21 cellular contexts compared by ENCODE assay signal in the genomic region with DNA sequence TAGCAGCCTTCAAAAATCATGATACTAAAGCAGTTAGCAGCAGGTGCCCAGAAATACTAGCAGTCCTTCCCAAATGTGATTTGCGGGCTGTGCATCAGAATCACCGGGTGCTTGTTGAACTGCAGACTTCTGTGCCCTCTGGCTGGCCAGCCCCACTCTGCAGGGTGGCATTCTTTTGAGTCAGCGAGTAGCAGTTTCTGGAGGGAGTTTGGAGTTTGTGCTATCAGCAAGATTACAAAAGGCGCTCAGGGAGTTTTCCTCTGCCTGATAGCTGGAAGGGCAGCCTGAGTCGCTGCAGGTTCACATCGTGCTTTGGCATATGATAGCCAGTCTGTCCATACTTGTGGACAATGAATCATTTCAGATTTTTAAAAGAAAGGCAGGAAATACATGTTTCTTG. TPM values are rescaled to one million over a fixed set of nuclear protein-coding genes. Genes with fewer than 3 reads are reported as not detected.
A peak's percentile ranks its signal among the peaks of the same experiment; 100 is the strongest.
DNase-seq lines count a peak whose midpoint lies in the region; ATAC-seq, FAIRE-seq and TF ChIP-seq lines count a peak whose summit lies in the region.
"Had no signal": no experiment of that assay in that cellular context is flagged by ENCODE, and none has a peak within 500 bp of the region (broad histone marks: within the 10 kb centered on the region; RNA-seq: fewer than 3 reads in every experiment).

No MANE protein-coding gene starts in this region.

- TF ChIP-seq POLR2A in endothelial cell of umbilical vein (IDR thresholded peaks at IDR 0.05; ENCODE audit: low read depth, low read length), result no peak

- H3K79me2 ChIP-seq in SK-N-SH (ENCODE audit: insufficient read depth) (no peaks in the 10 kb centered on the region), endothelial cell of umbilical vein (ENCODE audit: control insufficient read depth, insufficient read depth, low read length) (no peaks in the 10 kb centered on the region), osteoblast (ENCODE audit: insufficient read depth, low read length) (no peaks in the 10 kb centered on the region)

- no peak for TF ChIP-seq EP300 in SK-N-SH (IDR thresholded peaks at IDR 0.05; ENCODE audit: borderline replicate concordance in 1 of 2, low read depth in 1 of 2, low read length in 1 of 2)

- no peaks in the 10 kb centered on the region for H3K4me1 Mint-ChIP-seq in activated naive CD4-positive, alpha-beta T cell treated with anti-CD3 and anti-CD28 coated beads for 36 hours (ENCODE audit: low read depth)
- H3K4me1 Mint-ChIP-seq: memory B cell; stimulated activated naive B cell treated with anti-CD40 and anti-IgM and Interleukin-4, amounts not matched to agents 10 μg/mL and 1 μg/mL and 100 μg/mL, for 72 hours; T-cell had no signal

- peaks cover 0 to 24% of the 10 kb centered on the region in 2 experiments; a peak in 2 of 4 replicates for H3K4me1 ChIP-seq in SK-N-SH (ENCODE audit: control insufficient read depth in 1 of 2, insufficient read depth in 2 of 2, low read depth in 1 of 2, low read length in 1 of 2)
- H3K4me1 ChIP-seq in endothelial cell of umbilical vein (ENCODE audit: control insufficient read depth, extremely low read depth, insufficient read depth, low read length), result no peaks in the 10 kb centered on the region
- peaks cover 6% of the 10 kb centered on the region for H3K4me1 ChIP-seq in osteoblast (ENCODE audit: insufficient read depth, low read length)
- H3K4me1 ChIP-seq: upper lobe of right lung had no signal

- no peaks in the 10 kb centered on the region for H3K9me3 Mint-ChIP-seq in activated naive CD4-positive, alpha-beta T cell treated with anti-CD3 and anti-CD28 coated beads for 36 hours
- H3K9me3 Mint-ChIP-seq: CD4-positive, alpha-beta T cell; memory B cell; neural crest cell; stimulated activated naive B cell treated with anti-CD40 and anti-IgM and Interleukin-4, amounts not matched to agents 10 μg/mL and 1 μg/mL and 100 μg/mL, for 72 hours; T-cell had no signal

- CTCF ChIA-PET in SK-N-SH (lab: Yijun Ruan, JAX) (interaction anchor here (0.8 to 1.0 kb wide), 2 partner anchors 9 to 63 kb away, joined by 3 read pairs; no protein-coding TSS in a partner anchor), endothelial cell of umbilical vein (lab: Charles Lee) (interaction anchor here (1.8 kb wide), 1 partner anchor 62 kb away, joined by 5 read pairs; no protein-coding TSS in a partner anchor)
- CTCF ChIA-PET in activated naive CD4-positive, alpha-beta T cell treated with anti-CD3 and anti-CD28 coated beads for 36 hours (lab: Charles Lee), result no interaction called here

- no peak overlapping the region for H3K4me3 Mint-ChIP-seq in activated naive CD4-positive, alpha-beta T cell treated with anti-CD3 and anti-CD28 coated beads for 36 hours
- H3K4me3 Mint-ChIP-seq: CD4-positive, alpha-beta T cell; memory B cell; neural crest cell; stimulated activated naive B cell treated with anti-CD40 and anti-IgM and Interleukin-4, amounts not matched to agents 10 μg/mL and 1 μg/mL and 100 μg/mL, for 72 hours; T-cell had no signal

- peaks cover 17% of the 10 kb centered on the region for H3K27me3 Mint-ChIP-seq in activated naive CD4-positive, alpha-beta T cell treated with anti-CD3 and anti-CD28 coated beads for 36 hours (ENCODE audit: low read depth)

- H3K27me3 ChIP-seq in SK-N-SH (ENCODE audit: insufficient read depth), result no peaks in the 10 kb centered on the region
- no peaks in the 10 kb centered on the region for H3K27me3 ChIP-seq in endothelial cell of umbilical vein (ENCODE audit: control insufficient read depth in 2 of 2, insufficient read depth in 2 of 2, low read length in 2 of 2)
- H3K27me3 ChIP-seq in osteoblast (ENCODE audit: insufficient read depth, low read length), result no peaks in the 10 kb centered on the region
- H3K27me3 ChIP-seq: upper lobe of right lung had no signal

- H2AFZ ChIP-seq in SK-N-SH (ENCODE audit: low read depth), result no peak overlapping the region
- H2AFZ ChIP-seq in endothelial cell of umbilical vein (ENCODE audit: low read depth, low read length), result no peak overlapping the region
- no peak overlapping the region for H2AFZ ChIP-seq in osteoblast (ENCODE audit: low read length)

- POLR2A ChIA-PET in SK-N-SH (lab: Yijun Ruan, JAX), result no interaction called here
- POLR2A ChIA-PET in endothelial cell of umbilical vein (lab: Charles Lee), result no interaction called here

- 72% methylated on average over 4 of the region's 6 CpGs for WGBS in SK-N-SH (ENCODE audit: low lambda C conversion rate)

- in situ Hi-C loops in G401 (cut with HindIII; ENCODE audit: low sequenced_read_pairs), result no loop called here

- no TSS peak for BruUV-seq in endothelial cell of umbilical vein (replicated peaks; lab: Mats Ljungman, UMichigan)

- no peak overlapping the region for H3K27ac Mint-ChIP-seq in activated naive CD4-positive, alpha-beta T cell treated with anti-CD3 and anti-CD28 coated beads for 36 hours
- H3K27ac Mint-ChIP-seq: CD4-positive, alpha-beta T cell; memory B cell; stimulated activated naive B cell treated with anti-CD40 and anti-IgM and Interleukin-4, amounts not matched to agents 10 μg/mL and 1 μg/mL and 100 μg/mL, for 72 hours; T-cell had no signal

- dilution Hi-C loops in endothelial cell of umbilical vein (cut with MboI; ENCODE audit: extremely low pct_ligation_motif_present, low sequenced_read_pairs), result no loop called here

- no peaks in the 10 kb centered on the region for H4K20me1 ChIP-seq in SK-N-SH (ENCODE audit: insufficient read depth)
- H4K20me1 ChIP-seq in endothelial cell of umbilical vein (replicated peaks; ENCODE audit: control insufficient read depth, extremely low read depth, insufficient read depth, low read length), result no peaks in the 10 kb centered on the region
- H4K20me1 ChIP-seq in osteoblast (ENCODE audit: insufficient read depth, low read length), result no peaks in the 10 kb centered on the region

- no peak for TF ChIP-seq RAD21 in SK-N-SH (IDR thresholded peaks at IDR 0.05; ENCODE audit: low read length)

- H3K9ac ChIP-seq in SK-N-SH, result no peak overlapping the region
- H3K9ac ChIP-seq in endothelial cell of umbilical vein (replicated peaks; ENCODE audit: extremely low read depth, insufficient read depth, low read length), result no peak overlapping the region

- H3K9me3 ChIP-seq in SK-N-SH (no peaks in the 10 kb centered on the region), endothelial cell of umbilical vein (replicated peaks; ENCODE audit: control insufficient read depth, insufficient read depth, low read length) (no peaks in the 10 kb centered on the region), osteoblast (ENCODE audit: low read depth, low read length) (no peaks in the 10 kb centered on the region)
- H3K9me3 ChIP-seq: upper lobe of right lung had no signal

- H3K27ac ChIP-seq in SK-N-SH (ENCODE audit: low read depth in 2 of 2, low read length in 1 of 2) (no peak overlapping the region), endothelial cell of umbilical vein (ENCODE audit: insufficient read depth, low read depth, low read length) (no peak overlapping the region), osteoblast (ENCODE audit: low read depth, low read length) (no peak overlapping the region)
- H3K27ac ChIP-seq: upper lobe of right lung, VCaP had no signal

- FAIRE-seq in endothelial cell of umbilical vein (lab: Jason Lieb, UNC), result peak; percentile 42
- FAIRE-seq: islet of Langerhans had no signal

- peaks cover 3% of the 10 kb centered on the region for H3F3A ChIP-seq in SK-N-SH (replicated peaks; ENCODE audit: insufficient read depth)

- H3K36me3 ChIP-seq in SK-N-SH (replicated peaks in 1 of 2; ENCODE audit: control insufficient read depth in 1 of 2, insufficient read depth in 2 of 2, low read length in 1 of 2) (no peaks in the 10 kb centered on the region), endothelial cell of umbilical vein (ENCODE audit: control insufficient read depth in 2 of 2, extremely low read depth in 1 of 2, insufficient read depth in 2 of 2, low read length in 2 of 2) (no peaks in the 10 kb centered on the region), osteoblast (ENCODE audit: insufficient read depth, low read length) (no peaks in the 10 kb centered on the region)
- H3K36me3 ChIP-seq: upper lobe of right lung had no signal

- peak; percentile 68 for ATAC-seq in omental fat pad (ENCODE audit: low FRiP score)
- ATAC-seq in GM18909 (IDR thresholded peaks at IDR 0.05; ENCODE audit: poor library complexity, unreplicated experiment), result no peak
- ATAC-seq: stimulated activated naive B cell treated with anti-CD40 and anti-IgM and Interleukin-4, amounts not matched to agents 10 μg/mL and 1 μg/mL and 100 μg/mL, for 72 hours; T-cell; upper lobe of right lung had no signal

- no peaks in the 10 kb centered on the region for H3K9me2 ChIP-seq in SK-N-SH

- no peaks in the 10 kb centered on the region for H3K9me1 ChIP-seq in endothelial cell of umbilical vein (replicated peaks; ENCODE audit: control insufficient read depth, extremely low read depth, insufficient read depth, low read length)

- intact Hi-C loops in endothelial cell of umbilical vein (cut with micrococcal nuclease), result no loop called here
- intact Hi-C loops in activated naive CD4-positive, alpha-beta T cell treated with anti-CD3 and anti-CD28 coated beads for 36 hours (cut with micrococcal nuclease), result no loop called here

- H3K4me3 ChIP-seq in SK-N-SH (ENCODE audit: low read depth in 2 of 2, low read length in 1 of 2) (no peak overlapping the region), endothelial cell of umbilical vein (replicated peaks in 1 of 3; ENCODE audit: insufficient read depth in 1 of 3, low read depth in 1 of 3, low read length in 3 of 3) (no peak overlapping the region), osteoblast (ENCODE audit: insufficient read depth, low read length) (no peak overlapping the region)
- H3K4me3 ChIP-seq: upper lobe of right lung had no signal

- DNase-seq in G401 (ENCODE audit: low spot score), result peak; percentile 47
- DNase-seq in SK-N-SH, result no peak
- DNase-seq in endothelial cell of umbilical vein (ENCODE audit: low read depth, low spot score), result peak; percentile 10
- no peak for DNase-seq in omental fat pad (ENCODE audit: low spot score)
- no peak for DNase-seq in osteoblast (ENCODE audit: insufficient read length, low spot score, missing footprints)
- DNase-seq in activated naive CD4-positive, alpha-beta T cell treated with anti-CD3 and anti-CD28 coated beads for 36 hours, result no peak
- DNase-seq in COLO829 (ENCODE audit: low spot score), result no peak
- DNase-seq: activated CD4-positive, alpha-beta T cell treated with anti-CD3 and anti-CD28 coated beads, Interleukin-2, amount 50 U/mL, for 48 hours; activated naive CD4-positive, alpha-beta T cell treated with Interleukin-2 at 50 U/mL for 16 hours; CD4-positive, alpha-beta T cell; DMS53; NCI-H2029 treated with DMSO at 0.1 percent for 48 hours; Right ventricle myocardium superior; stimulated activated naive B cell treated with anti-CD40 and anti-IgM and Interleukin-4, amounts not matched to agents 10 μg/mL and 1 μg/mL and 100 μg/mL, for 72 hours; T-cell; upper lobe of right lung had no signal

- H3K4me2 ChIP-seq in SK-N-SH (peak overlapping the region; percentile 14; the same call in 1 of the 2 replicates), endothelial cell of umbilical vein (ENCODE audit: insufficient read depth, low read length) (no peak overlapping the region), osteoblast (ENCODE audit: insufficient read depth, low read length) (no peak overlapping the region)

- TF ChIP-seq CTCF in SK-N-SH (IDR thresholded peaks at IDR 0.05), result no peak
- no peak for TF ChIP-seq CTCF in endothelial cell of umbilical vein (IDR thresholded peaks at IDR 0.05; ENCODE audit: extremely low read depth in 1 of 2, insufficient read depth in 1 of 2, low read depth in 1 of 2, low read length in 2 of 2)
- TF ChIP-seq CTCF in omental fat pad (IDR thresholded peaks at IDR 0.05), result no peak
- no peak for TF ChIP-seq CTCF in osteoblast (IDR thresholded peaks at IDR 0.05; ENCODE audit: extremely low read depth, low read depth, low read length)

- H3K36me3 Mint-ChIP-seq in activated naive CD4-positive, alpha-beta T cell treated with anti-CD3 and anti-CD28 coated beads for 36 hours (ENCODE audit: low read depth), result no peaks in the 10 kb centered on the region
- H3K36me3 Mint-ChIP-seq: memory B cell; stimulated activated naive B cell treated with anti-CD40 and anti-IgM and Interleukin-4, amounts not matched to agents 10 μg/mL and 1 μg/mL and 100 μg/mL, for 72 hours; T-cell had no signal

RNA-seq across cellular contexts. Expression of gene CLDN11, which starts 57.6 kb away (rescaled TPM):
- 3.3 and 4.2 TPM in 2 replicates for total RNA-seq in G401 (2014; rRNA removed; shearing (Covaris generic))
- polyA plus RNA-seq in SK-N-SH (2012; rRNA removed) (1.6 and 2.2 TPM in 2 replicates), endothelial cell of umbilical vein (147 and 178 TPM in 2 replicates)
- polyA plus RNA-seq in SK-N-SH (2012; cell fraction: cytosol; rRNA removed), result 0.93 and 1.5 TPM in 2 replicates
- 2.5 and 4.0 TPM in 2 replicates for polyA plus RNA-seq in SK-N-SH (2012; cell fraction: nucleus; rRNA removed)
- total RNA-seq in endothelial cell of umbilical vein (344 and 395 TPM in 2 replicates), omental fat pad (10 to 100 TPM; 24.6 to 57.6 (median 47.8) TPM), osteoblast (33.9 and 50.3 TPM in 2 replicates)
- 142 and 185 TPM in 2 replicates for polyA plus RNA-seq in endothelial cell of umbilical vein (2011; cell fraction: cytosol; rRNA removed)
- polyA plus RNA-seq in endothelial cell of umbilical vein (2011; cell fraction: nucleus; rRNA removed), result 63.2 and 65.1 TPM in 2 replicates
- polyA plus RNA-seq in endothelial cell of umbilical vein (2012), result 84.8 and 369 TPM in 2 replicates
- polyA minus RNA-seq in endothelial cell of umbilical vein, result 90.8 and 139 TPM in 2 replicates
- polyA minus RNA-seq in endothelial cell of umbilical vein (2011; cell fraction: cytosol; rRNA and poly(A)+ RNA removed), result not detected
- polyA minus RNA-seq in endothelial cell of umbilical vein (2011; cell fraction: nucleus; rRNA and poly(A)+ RNA removed), result 35.4 and 38.8 TPM in 2 replicates
- total RNA-seq in activated naive CD4-positive, alpha-beta T cell treated with anti-CD3 and anti-CD28 coated beads for 36 hours, result not detected
- total RNA-seq: CD4-positive, alpha-beta T cell had no signal

Comparison
In these comparisons a context has a peak if more than half of its experiments do, and no peak if none do; other contexts are left out.
1. DNase-seq: peak in G401 (single experiment) and endothelial cell of umbilical vein (single experiment); none in SK-N-SH (single experiment), omental fat pad (single experiment), osteoblast (single experiment), activated naive CD4-positive, alpha-beta T cell treated with anti-CD3 and anti-CD28 coated beads for 36 hours (single experiment) and COLO829 (single experiment).